Comparison of ENCODE assay signal across 8 cellular contexts in the genomic region with DNA sequence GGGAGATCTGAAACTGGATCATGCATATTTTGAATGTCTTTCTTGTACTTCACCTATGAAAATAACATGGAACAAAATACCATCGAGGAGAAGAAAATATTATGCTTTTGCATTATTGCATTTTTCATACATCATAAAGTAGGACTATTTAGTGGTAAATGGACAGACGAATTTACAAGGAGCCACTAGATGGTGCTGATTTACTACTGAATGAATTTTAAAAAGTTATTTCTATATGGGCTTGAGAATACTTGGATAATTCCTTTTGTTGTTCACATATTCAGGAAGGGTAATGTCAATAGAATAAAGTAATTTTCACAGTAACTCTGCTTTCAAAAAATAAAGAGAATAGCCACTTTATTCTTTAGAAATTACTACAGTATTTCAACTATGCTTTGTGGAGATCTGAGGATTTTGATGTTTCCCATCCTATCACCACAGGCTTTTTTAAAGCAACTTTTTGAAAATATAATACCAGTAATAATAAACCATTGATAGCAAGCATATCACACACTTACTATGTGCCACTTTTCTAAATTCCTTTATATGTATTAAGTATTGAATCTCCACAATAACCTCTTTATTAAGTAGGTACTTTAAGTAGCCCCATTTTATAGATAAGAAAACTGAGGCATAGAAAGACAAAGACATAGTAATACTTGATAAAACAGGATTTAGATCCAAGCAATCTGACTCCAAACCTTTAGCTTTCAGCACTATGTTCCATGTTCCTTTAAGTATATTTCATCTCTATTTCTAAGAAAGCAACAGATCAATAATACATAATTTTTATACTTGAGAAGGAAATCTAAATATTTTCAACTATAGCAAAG. TPM values are rescaled to one million over a fixed set of nuclear protein-coding genes. Genes with fewer than 3 reads are reported as not detected.
DNase-seq lines count a peak whose midpoint lies in the region; ATAC-seq and TF ChIP-seq lines count a peak whose summit lies in the region.

No MANE protein-coding gene starts in this region.

- no peak overlapping the region for H3K27ac Mint-ChIP-seq in osteocyte (ENCODE audit: unreplicated experiment)
- no peak overlapping the region for H3K27ac Mint-ChIP-seq in activated CD4-positive, alpha-beta memory T cell treated with anti-CD3 and anti-CD28 coated beads, Interleukin-2, amount 10 ng/mL, durations not matched to agents 7 days and 5 days
- no peak overlapping the region for H3K27ac Mint-ChIP-seq in stimulated activated naive B cell treated with anti-CD40 and anti-IgM and Interleukin-4, amounts not matched to agents 10 μg/mL and 1 μg/mL and 100 μg/mL, for 72 hours

- H3K27me3 Mint-ChIP-seq in osteocyte (ENCODE audit: unreplicated experiment) = peaks cover 19% of the 10 kb centered on the region
- H3K27me3 Mint-ChIP-seq in activated CD4-positive, alpha-beta memory T cell treated with anti-CD3 and anti-CD28 coated beads, Interleukin-2, amount 10 ng/mL, durations not matched to agents 7 days and 5 days = no peaks in the 10 kb centered on the region
- peaks cover 1 to 5% of the 10 kb centered on the region in 2 donors for H3K27me3 Mint-ChIP-seq in stimulated activated naive B cell treated with anti-CD40 and anti-IgM and Interleukin-4, amounts not matched to agents 10 μg/mL and 1 μg/mL and 100 μg/mL, for 72 hours

- CTCF ChIA-PET in activated CD4-positive, alpha-beta memory T cell treated with anti-CD3 and anti-CD28 coated beads, Interleukin-2, amount 10 ng/mL, durations not matched to agents 7 days and 5 days (lab: Charles Lee) = no interaction called here

- H3K36me3 Mint-ChIP-seq in osteocyte (ENCODE audit: unreplicated experiment) = no peaks in the 10 kb centered on the region
- no peaks in the 10 kb centered on the region for H3K36me3 Mint-ChIP-seq in activated CD4-positive, alpha-beta memory T cell treated with anti-CD3 and anti-CD28 coated beads, Interleukin-2, amount 10 ng/mL, durations not matched to agents 7 days and 5 days (ENCODE audit: low read depth)
- no peaks in the 10 kb centered on the region for H3K36me3 Mint-ChIP-seq in stimulated activated naive B cell treated with anti-CD40 and anti-IgM and Interleukin-4, amounts not matched to agents 10 μg/mL and 1 μg/mL and 100 μg/mL, for 72 hours

- TF ChIP-seq CTCF in osteocyte (IDR thresholded peaks at IDR 0.05) = peak; percentile 72

- DNase-seq in NCI-H345 (lab: John Stamatoyannopoulos, UW) (peak; percentile 5), NCI-H345 treated with DMSO at 0.1 percent for 48 hours (lab: John Stamatoyannopoulos, UW; ENCODE audit: unreplicated experiment) (no peak), NCI-H2196 treated with DMSO at 0.1 percent for 48 hours (lab: John Stamatoyannopoulos, UW; ENCODE audit: unreplicated experiment) (peak; percentile 0), dermis blood vessel endothelial cell (peak; percentile 68), osteocyte (ENCODE audit: extremely low spot score, unreplicated experiment) (no peak)
- DNase-seq in activated CD8-positive, alpha-beta memory T cell treated with anti-CD3 and anti-CD28 coated beads, Interleukin-2, amount 50 U/mL, for 4 hours = no peak
- DNase-seq in activated CD4-positive, alpha-beta memory T cell treated with anti-CD3 and anti-CD28 coated beads, Interleukin-2, amount 10 ng/mL, durations not matched to agents 7 days and 5 days = no peak
- DNase-seq in stimulated activated naive B cell treated with anti-CD40 and anti-IgM and Interleukin-4, amounts not matched to agents 10 μg/mL and 1 μg/mL and 100 μg/mL, for 72 hours = no peak

- ATAC-seq in stimulated activated naive B cell treated with anti-CD40 and anti-IgM and Interleukin-4, amounts not matched to agents 10 μg/mL and 1 μg/mL and 100 μg/mL, for 72 hours (replicated peaks) = no peak

- no peaks in the 10 kb centered on the region for H3K9me3 Mint-ChIP-seq in osteocyte (ENCODE audit: unreplicated experiment)
- no peaks in the 10 kb centered on the region for H3K9me3 Mint-ChIP-seq in activated CD4-positive, alpha-beta memory T cell treated with anti-CD3 and anti-CD28 coated beads, Interleukin-2, amount 10 ng/mL, durations not matched to agents 7 days and 5 days
- H3K9me3 Mint-ChIP-seq in stimulated activated naive B cell treated with anti-CD40 and anti-IgM and Interleukin-4, amounts not matched to agents 10 μg/mL and 1 μg/mL and 100 μg/mL, for 72 hours = peaks cover 0 to under 1% of the 10 kb centered on the region in 2 donors

- H3K4me1 Mint-ChIP-seq in osteocyte (ENCODE audit: unreplicated experiment) = no peaks in the 10 kb centered on the region
- H3K4me1 Mint-ChIP-seq in activated CD4-positive, alpha-beta memory T cell treated with anti-CD3 and anti-CD28 coated beads, Interleukin-2, amount 10 ng/mL, durations not matched to agents 7 days and 5 days = no peaks in the 10 kb centered on the region
- H3K4me1 Mint-ChIP-seq in stimulated activated naive B cell treated with anti-CD40 and anti-IgM and Interleukin-4, amounts not matched to agents 10 μg/mL and 1 μg/mL and 100 μg/mL, for 72 hours = no peaks in the 10 kb centered on the region

- no peak overlapping the region for H3K4me3 Mint-ChIP-seq in osteocyte (ENCODE audit: unreplicated experiment)
- no peak overlapping the region for H3K4me3 Mint-ChIP-seq in activated CD4-positive, alpha-beta memory T cell treated with anti-CD3 and anti-CD28 coated beads, Interleukin-2, amount 10 ng/mL, durations not matched to agents 7 days and 5 days
- H3K4me3 Mint-ChIP-seq in stimulated activated naive B cell treated with anti-CD40 and anti-IgM and Interleukin-4, amounts not matched to agents 10 μg/mL and 1 μg/mL and 100 μg/mL, for 72 hours = no peak overlapping the region

- POLR2A ChIA-PET in activated CD4-positive, alpha-beta memory T cell treated with anti-CD3 and anti-CD28 coated beads, Interleukin-2, amount 10 ng/mL, durations not matched to agents 7 days and 5 days (lab: Charles Lee) = no interaction called here

RNA-seq across cellular contexts. Expression of a gene that starts 38.6 kb away (rescaled TPM):
- 2.6 and 2.9 TPM in 2 replicates for total RNA-seq in dermis blood vessel endothelial cell
- total RNA-seq in osteocyte = 0.30 and 0.31 TPM in 2 replicates
- total RNA-seq in activated CD4-positive, alpha-beta memory T cell treated with anti-CD3 and anti-CD28 coated beads, Interleukin-2, amount 10 ng/mL, durations not matched to agents 7 days and 5 days = not detected

Comparison
In these comparisons a context has a peak if more than half of its experiments do, and no peak if none do; other contexts are left out.
1. DNase-seq: peak in NCI-H345 (single experiment), NCI-H2196 treated with DMSO at 0.1 percent for 48 hours (single experiment) and dermis blood vessel endothelial cell (single experiment); none in NCI-H345 treated with DMSO at 0.1 percent for 48 hours (single experiment), osteocyte (single experiment), activated CD8-positive, alpha-beta memory T cell treated with anti-CD3 and anti-CD28 coated beads, Interleukin-2, amount 50 U/mL, for 4 hours (single experiment), activated CD4-positive, alpha-beta memory T cell treated with anti-CD3 and anti-CD28 coated beads, Interleukin-2, amount 10 ng/mL, durations not matched to agents 7 days and 5 days (single experiment) and stimulated activated naive B cell treated with anti-CD40 and anti-IgM and Interleukin-4, amounts not matched to agents 10 μg/mL and 1 μg/mL and 100 μg/mL, for 72 hours (single experiment).